ENCODE assay signal across 1 cellular context in the genomic region with DNA sequence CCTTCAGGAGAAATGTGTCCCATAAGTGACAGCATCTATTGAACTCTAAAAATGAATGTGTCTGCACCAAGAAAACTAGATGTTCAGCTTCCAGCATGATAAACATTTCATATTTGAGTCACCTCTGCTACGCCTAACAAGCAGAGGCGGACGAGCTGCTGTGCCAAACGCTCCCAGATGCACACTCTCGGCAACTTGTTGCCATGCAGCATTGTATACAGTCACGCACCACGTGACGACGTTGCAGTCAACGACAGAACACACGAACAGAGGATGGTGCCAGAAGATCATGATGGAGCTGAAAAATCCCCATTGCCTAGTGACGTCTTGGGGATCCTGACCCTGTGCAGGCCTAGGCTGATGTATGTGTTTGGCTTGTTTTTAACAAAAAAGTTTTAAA.
TF ChIP-seq lines count a peak whose summit lies in the region.

No MANE protein-coding gene starts in this region.

TF ChIP-seq in GM12878, 131 proteins besides CTCF, POLR2A, EP300 and RAD21 (continued from another document):
- TF ChIP-seq MAX (IDR thresholded peaks at IDR 0.05; ENCODE audit: low read depth, low read length) = peak; percentile 38; the same call in 1 of the 2 replicates
- peak; percentile 83 for TF ChIP-seq CREM (IDR thresholded peaks at IDR 0.05; ENCODE audit: low read depth)
- peak; percentile 25; the same call in 1 of the 2 replicates for TF ChIP-seq IRF4 (IDR thresholded peaks at IDR 0.05; ENCODE audit: low read depth, low read length)
- no peak for TF ChIP-seq SIN3A (IDR thresholded peaks at IDR 0.05; ENCODE audit: low read depth, low read length)
- TF ChIP-seq HCFC1 (IDR thresholded peaks at IDR 0.05; ENCODE audit: low read length) = no peak
- TF ChIP-seq RUNX3 (IDR thresholded peaks at IDR 0.05; ENCODE audit: low read length) = no peak
- no peak for TF ChIP-seq SUZ12 (IDR thresholded peaks at IDR 0.05; ENCODE audit: unreplicated experiment)
- TF ChIP-seq EED (IDR thresholded peaks at IDR 0.05; ENCODE audit: low read depth) = peak; percentile 35; the same call in 1 of the 2 replicates
- 0 out of 2 replicates have a peak, but pooled peaks have one; percentile 43 for TF ChIP-seq ATF3 (IDR thresholded peaks at IDR 0.05; ENCODE audit: borderline replicate concordance, extremely low read depth, low read depth, low read length)
- no peak for TF ChIP-seq KAT2A (conservative IDR thresholded peaks at IDR 0.05; ENCODE audit: control insufficient read depth, low read depth, low read length)
- no peak for TF ChIP-seq MEF2A (IDR thresholded peaks at IDR 0.05; ENCODE audit: insufficient read depth, low read depth, low read length)
- TF ChIP-seq NRF1 (conservative IDR thresholded peaks at IDR 0.05; ENCODE audit: low read depth, low read length) = no peak
- no peak for TF ChIP-seq FOXK2 (IDR thresholded peaks at IDR 0.05)
- no peak for TF ChIP-seq ESRRA (IDR thresholded peaks at IDR 0.05; ENCODE audit: low read length)
- no peak for TF ChIP-seq ZBTB4 (CRISPR knock-in tag; IDR thresholded peaks at IDR 0.05)
- no peak for TF ChIP-seq YBX1 (IDR thresholded peaks at IDR 0.05)
- TF ChIP-seq JUNB (IDR thresholded peaks at IDR 0.05) = peak; percentile 51; the same call in 1 of the 2 replicates
